ENCODE assay signal across 15 cellular contexts in genomic region chr10:34880817-34881216, GRCh38.
A peak's percentile ranks its signal among the peaks of the same experiment; 100 is the strongest.
DNase-seq lines count a peak whose midpoint lies in the region; ATAC-seq and TF ChIP-seq lines count a peak whose summit lies in the region.
"Had no signal": no experiment of that assay in that cellular context is flagged by ENCODE, and none has a peak within 500 bp of the region (broad histone marks: within the 10 kb centered on the region; RNA-seq: fewer than 3 reads in every experiment).

No MANE protein-coding gene starts in this region.

- no peak overlapping the region for H3K27ac ChIP-seq in SJCRH30
- H3K27ac ChIP-seq in tibial artery, result no peak overlapping the region
- H3K27ac ChIP-seq: BLaER1, GM23248 had no signal

- no peaks in the 10 kb centered on the region for H3K27me3 ChIP-seq in SJCRH30
- H3K27me3 ChIP-seq in tibial artery, result no peaks in the 10 kb centered on the region
- H3K27me3 ChIP-seq: BLaER1 had no signal

- H3K36me3 ChIP-seq in SJCRH30 (no peaks in the 10 kb centered on the region), tibial artery (no peaks in the 10 kb centered on the region)
- H3K36me3 ChIP-seq: BLaER1, HAP-1 had no signal

- H3K9me3 ChIP-seq in SJCRH30 (replicated peaks), result no peaks in the 10 kb centered on the region
- no peaks in the 10 kb centered on the region for H3K9me3 ChIP-seq in tibial artery
- H3K9me3 ChIP-seq: BLaER1, HAP-1 had no signal

- 0 out of 2 replicates have a peak overlapping the region, but pooled peaks have one; percentile 23 for H3K4me3 ChIP-seq in SJCRH30
- no peak overlapping the region for H3K4me3 ChIP-seq in tibial artery
- H3K4me3 ChIP-seq: BLaER1, GM23248, HAP-1 had no signal

- no peak for ATAC-seq in HG02970 (IDR thresholded peaks at IDR 0.05; ENCODE audit: low FRiP score, unreplicated experiment)
- ATAC-seq: HepG2 had no signal

- H3K4me1 ChIP-seq in SJCRH30, result peaks cover 3% of the 10 kb centered on the region
- H3K4me1 ChIP-seq in tibial artery, result no peaks in the 10 kb centered on the region
- H3K4me1 ChIP-seq: BLaER1 had no signal

- DNase-seq in EL (peak; percentile 11), SJCRH30 (peak; percentile 41 to 42), islet precursor cell (peak; percentile 11), NCI-H446 treated with DMSO at 0.1 percent for 48 hours (lab: John Stamatoyannopoulos, UW) (no peak), tibial artery (no peak)
- DNase-seq: ACHN; AML-193; CD4-positive, alpha-beta memory T cell; DMS79 treated with DMSO at 0.1 percent for 48 hours; GM23248; KBM-7 had no signal

- intact Hi-C loops in tibial artery (cut with DNase I; ENCODE audit: low total_unique reads), result no loop called here

- TF ChIP-seq CTCF in tibial artery (IDR thresholded peaks at IDR 0.05), result no peak

Comparison
In these comparisons a context has a peak if more than half of its experiments do, and no peak if none do; other contexts are left out.
1. DNase-seq: peak in EL (single experiment), SJCRH30 (2 of 2) and islet precursor cell (single experiment); none in NCI-H446 treated with DMSO at 0.1 percent for 48 hours (single experiment) and tibial artery (0 of 2).